Comparison of ENCODE assay signal across 14 cellular contexts in genomic region chr12:5746020-5746419, GRCh38.
"Had no signal": no experiment of that assay in that cellular context is flagged by ENCODE, and none has a peak within 500 bp of the region (broad histone marks: within the 10 kb centered on the region; RNA-seq: fewer than 3 reads in every experiment).

No MANE protein-coding gene starts in this region.

- DNase-seq: esophagus squamous epithelium had no signal

- H3K27me3 Mint-ChIP-seq: dendritic cell treated with granulocyte-macrophage colony-stimulating factor and Interleukin-4, amounts not matched to agents 40 ng/mL and 50 ng/mL, for 4 days had no signal

- FAIRE-seq: islet of Langerhans, pancreas, small intestine had no signal

- H3K9me3 Mint-ChIP-seq: dendritic cell treated with granulocyte-macrophage colony-stimulating factor and Interleukin-4, amounts not matched to agents 40 ng/mL and 50 ng/mL, for 4 days; endodermal cell; naive thymus-derived CD4-positive, alpha-beta T cell; nephron; stimulated activated naive CD8-positive, alpha-beta T cell treated with anti-CD3 and anti-CD28 coated beads, Interleukin-15, amount 100 ng/mL, for 72 hours had no signal

- H3K4me1 Mint-ChIP-seq: endodermal cell had no signal

- H3K4me1 ChIP-seq: colonic mucosa, pancreas, right lobe of liver, thyroid gland, vagina had no signal

- H3K27ac Mint-ChIP-seq: dendritic cell treated with granulocyte-macrophage colony-stimulating factor and Interleukin-4, amounts not matched to agents 40 ng/mL and 50 ng/mL, for 4 days; endodermal cell had no signal

- H3K36me3 Mint-ChIP-seq: naive thymus-derived CD4-positive, alpha-beta T cell had no signal

- H3K4me3 ChIP-seq: colonic mucosa, esophagus squamous epithelium, heart right ventricle, pancreas, right lobe of liver, thyroid gland, vagina had no signal

- H3K27me3 ChIP-seq: colonic mucosa, heart right ventricle, pancreas, right lobe of liver, thyroid gland, vagina had no signal

- H3K27ac ChIP-seq: colonic mucosa, esophagus squamous epithelium, pancreas, right lobe of liver, thyroid gland, vagina had no signal

- H3K36me3 ChIP-seq: colonic mucosa, esophagus squamous epithelium, pancreas, right lobe of liver, thyroid gland, vagina had no signal

- H3K4me3 Mint-ChIP-seq: dendritic cell treated with granulocyte-macrophage colony-stimulating factor and Interleukin-4, amounts not matched to agents 40 ng/mL and 50 ng/mL, for 4 days; endodermal cell; nephron; stimulated activated naive CD8-positive, alpha-beta T cell treated with anti-CD3 and anti-CD28 coated beads, Interleukin-15, amount 100 ng/mL, for 72 hours had no signal

- H3K9me3 ChIP-seq: colonic mucosa, esophagus squamous epithelium, heart right ventricle, pancreas, right lobe of liver, thyroid gland, vagina had no signal
